In genomic region chr12:97837401-97837800, GRCh38 we compare ENCODE assay signal across 16 cellular contexts.
DNase-seq lines count a peak whose midpoint lies in the region; ATAC-seq, FAIRE-seq and TF ChIP-seq lines count a peak whose summit lies in the region.
"Had no signal": no experiment of that assay in that cellular context is flagged by ENCODE, and none has a peak within 500 bp of the region (broad histone marks: within the 10 kb centered on the region; RNA-seq: fewer than 3 reads in every experiment).

No MANE protein-coding gene starts in this region.

- TF ChIP-seq CTCF in RWPE2 (IDR thresholded peaks at IDR 0.05; ENCODE audit: poor library complexity, severe bottlenecking) = no peak
- no peak for TF ChIP-seq CTCF in fibroblast of pulmonary artery (IDR thresholded peaks at IDR 0.05; ENCODE audit: low read length, missing control alignments)
- no peak for TF ChIP-seq CTCF in retinal pigment epithelial cell (conservative IDR thresholded peaks at IDR 0.05; ENCODE audit: low read depth, low read length)

- no peaks in the 10 kb centered on the region for H3K27me3 ChIP-seq in RWPE2 (ENCODE audit: insufficient read depth, poor library complexity, severe bottlenecking)

- no peak overlapping the region for H3K27ac ChIP-seq in RWPE2 (ENCODE audit: poor library complexity, severe bottlenecking)
- H3K27ac ChIP-seq: C4-2B had no signal

- H3K36me3 ChIP-seq in RWPE2 (ENCODE audit: low read depth) = no peaks in the 10 kb centered on the region

- no peaks in the 10 kb centered on the region for H3K9me3 ChIP-seq in RWPE2 (ENCODE audit: severe bottlenecking)

- DNase-seq in HT-29 (ENCODE audit: low spot score) = peak; percentile 4
- no peak for DNase-seq in RWPE2 (ENCODE audit: low spot score)
- DNase-seq in fibroblast of pulmonary artery (ENCODE audit: low read depth) = peak; percentile 32
- peak; percentile 55 for DNase-seq in retinal pigment epithelial cell (ENCODE audit: low read depth)
- DNase-seq in frontal cortex (ENCODE audit: low spot score in 2 of 2) = no peak
- no peak for DNase-seq in GM19240 (ENCODE audit: insufficient read length, low spot score)
- DNase-seq in AML-193 (lab: John Stamatoyannopoulos, UW) = no peak
- no peak for DNase-seq in glomerular visceral epithelial cell (ENCODE audit: extremely low spot score)
- DNase-seq: activated CD4-positive, CD25-positive, alpha-beta regulatory T cell treated with anti-CD3 and anti-CD28 coated beads, Interleukin-2, amount 50 U/mL, for 72 hours; GDM1; NCI-H1436 treated with DMSO at 0.1 percent for 48 hours; NCI-H446 treated with DMSO at 0.1 percent for 48 hours; stimulated activated CD4-positive, alpha-beta T cell treated with anti-CD3 and anti-CD28 coated beads, Interleukin-2, amount 100 ng/mL, for 24 hours had no signal

- no peak for FAIRE-seq in frontal cortex (lab: Jason Lieb, UNC)

- H3K4me1 ChIP-seq in RWPE2 (ENCODE audit: insufficient read depth, poor library complexity, severe bottlenecking) = no peaks in the 10 kb centered on the region

- H3K4me3 ChIP-seq in RWPE2 (ENCODE audit: severe bottlenecking) (no peak overlapping the region), fibroblast of pulmonary artery (replicated peaks; ENCODE audit: low read depth, low read length) (no peak overlapping the region), retinal pigment epithelial cell (ENCODE audit: low read length) (no peak overlapping the region)

- peak; percentile 69 for ATAC-seq in RWPE2 (ENCODE audit: low read depth)
- ATAC-seq: esophagus mucosa, Panc1 had no signal

Comparison
In these comparisons a context has a peak if more than half of its experiments do, and no peak if none do; other contexts are left out.
1. DNase-seq: peak in HT-29 (single experiment), fibroblast of pulmonary artery (single experiment) and retinal pigment epithelial cell (single experiment); none in RWPE2 (single experiment), frontal cortex (0 of 2), GM19240 (single experiment), AML-193 (0 of 2) and glomerular visceral epithelial cell (single experiment).